15 cellular contexts compared by ENCODE assay signal in genomic region chr10:48625013-48625412, GRCh38. TPM values are rescaled to one million over a fixed set of nuclear protein-coding genes. Genes with fewer than 3 reads are reported as not detected.
DNase-seq lines count a peak whose midpoint lies in the region; ATAC-seq, FAIRE-seq and TF ChIP-seq lines count a peak whose summit lies in the region.
"Had no signal": no experiment of that assay in that cellular context is flagged by ENCODE, and none has a peak within 500 bp of the region (broad histone marks: within the 10 kb centered on the region; RNA-seq: fewer than 3 reads in every experiment).

No MANE protein-coding gene starts in this region.

- no peak for TF ChIP-seq POLR2A in ovary (IDR thresholded peaks at IDR 0.05)

- no peak for ATAC-seq in HG03520 (IDR thresholded peaks at IDR 0.05; ENCODE audit: unreplicated experiment)
- ATAC-seq: left colon had no signal

- no peaks in the 10 kb centered on the region for H3K27me3 ChIP-seq in bronchial epithelial cell (ENCODE audit: control insufficient read depth, insufficient read depth, low read length)
- H3K27me3 ChIP-seq in ovary = no peaks in the 10 kb centered on the region
- H3K27me3 ChIP-seq: suprapubic skin had no signal

- H3K4me3 ChIP-seq in bronchial epithelial cell (ENCODE audit: low read depth, low read length) (no peak overlapping the region), ovary (no peak overlapping the region)
- H3K4me3 ChIP-seq: suprapubic skin had no signal

- no peak for FAIRE-seq in bronchial epithelial cell (lab: Jason Lieb, UNC)

- DNase-seq in AG08395 (ENCODE audit: low spot score) (peak; percentile 34), HCEC 1CT (peak; percentile 91), bronchial epithelial cell (ENCODE audit: low read depth) (peak; percentile 69), iris pigment epithelial cell (ENCODE audit: low read depth) (peak; percentile 45), HEK293T (ENCODE audit: extremely low spot score) (no peak), NCI-H2029 (lab: John Stamatoyannopoulos, UW) (no peak), ovary (no peak)
- DNase-seq: activated CD4-positive, alpha-beta T cell treated with anti-CD3 and anti-CD28 coated beads, Interleukin-2, amount 10 ng/mL, durations not matched to agents 7 days and 5 days; activated gamma-delta T cell treated with Interleukin-2 at 50 U/mL for 16 hours; anterior cingulate cortex; left colon; NCI-H1417; SHP77 had no signal

- H3K36me3 ChIP-seq in bronchial epithelial cell (ENCODE audit: control insufficient read depth, insufficient read depth, low read length) = no peaks in the 10 kb centered on the region
- H3K36me3 ChIP-seq in ovary = no peaks in the 10 kb centered on the region
- H3K36me3 ChIP-seq: suprapubic skin had no signal

- CTCF ChIA-PET in HEK293T (lab: Yijun Ruan, JAX) = no interaction called here

- TF ChIP-seq CTCF in bronchial epithelial cell (IDR thresholded peaks at IDR 0.05; ENCODE audit: insufficient read depth, low read length, severe bottlenecking) = no peak
- TF ChIP-seq CTCF in ovary (IDR thresholded peaks at IDR 0.05) = no peak

- POLR2A ChIA-PET in HEK293T (lab: Yijun Ruan, JAX) = no interaction called here

- no peak overlapping the region for H3K27ac ChIP-seq in ovary
- H3K27ac ChIP-seq: suprapubic skin had no signal

- H3K9me3 ChIP-seq in ovary = no peaks in the 10 kb centered on the region
- H3K9me3 ChIP-seq: suprapubic skin had no signal

- WGBS in ovary, 3 donors = 66 to 83% (median 77%) methylated on average over 2 of the region's 2 CpGs

- no peak for TF ChIP-seq EP300 in ovary (IDR thresholded peaks at IDR 0.05)

- intact Hi-C loops in ovary (cut with DNase I) = no loop called here

- no peaks in the 10 kb centered on the region for H3K4me1 ChIP-seq in ovary (ENCODE audit: insufficient read depth)
- H3K4me1 ChIP-seq: suprapubic skin had no signal

TF ChIP-seq in HEK293T, 16 proteins besides CTCF, POLR2A, EP300 and RAD21:
- no peak for TF ChIP-seq FOXA1 (IDR thresholded peaks at IDR 0.05)
- no peak for TF ChIP-seq ARNT (IDR thresholded peaks at IDR 0.05)
- no peak for TF ChIP-seq HDGF (IDR thresholded peaks at IDR 0.05; ENCODE audit: borderline replicate concordance)
- no peak for TF ChIP-seq ZNF384 (IDR thresholded peaks at IDR 0.05)
- TF ChIP-seq CTBP1 (IDR thresholded peaks at IDR 0.05; ENCODE audit: borderline replicate concordance) = no peak
- TF ChIP-seq SUZ12 (IDR thresholded peaks at IDR 0.05) = no peak
- TF ChIP-seq SP1 (IDR thresholded peaks at IDR 0.05) = no peak
- no peak for TF ChIP-seq NFRKB (IDR thresholded peaks at IDR 0.05)
- no peak for TF ChIP-seq TARDBP (IDR thresholded peaks at IDR 0.05)
- no peak for TF ChIP-seq L3MBTL2 (conservative IDR thresholded peaks at IDR 0.05)

RNA-seq across cellular contexts. Expression of gene ARHGAP22, which starts 20.1 kb away (rescaled TPM):
- total RNA-seq in bronchial epithelial cell (4.9 and 9.0 TPM in 2 replicates), ovary (10 to 100 TPM in 2 of 7 donors, 1 to 10 TPM in 5; 3.9 to 14.3 (median 5.7) TPM)
- polyA plus RNA-seq in ovary = 1 to 10 TPM; 4.2 to 9.6 TPM
- total RNA-seq: activated CD4-positive, alpha-beta T cell treated with anti-CD3 and anti-CD28 coated beads, Interleukin-2, amount 10 ng/mL, durations not matched to agents 7 days and 5 days had no signal

RNA-seq across cellular contexts. Expression of gene WDFY4, which starts 59.7 kb away (rescaled TPM):
- under 0.01 TPM in 2 replicates for total RNA-seq in bronchial epithelial cell
- 1 to 10 TPM in 6 of 7 donors, under 1 TPM in 1; 0.72 to 4.2 (median 1.7) TPM for total RNA-seq in ovary
- polyA plus RNA-seq in ovary = 1 to 10 TPM in 1 of 2 donors, under 1 TPM in 1; 0.54 to 1.8 TPM

Comparison
In these comparisons a context has a peak if more than half of its experiments do, and no peak if none do; other contexts are left out.
1. DNase-seq: peak in AG08395 (single experiment), HCEC 1CT (single experiment), bronchial epithelial cell (single experiment) and iris pigment epithelial cell (single experiment); none in HEK293T (single experiment), NCI-H2029 (single experiment) and ovary (0 of 5).